In the genomic region with DNA sequence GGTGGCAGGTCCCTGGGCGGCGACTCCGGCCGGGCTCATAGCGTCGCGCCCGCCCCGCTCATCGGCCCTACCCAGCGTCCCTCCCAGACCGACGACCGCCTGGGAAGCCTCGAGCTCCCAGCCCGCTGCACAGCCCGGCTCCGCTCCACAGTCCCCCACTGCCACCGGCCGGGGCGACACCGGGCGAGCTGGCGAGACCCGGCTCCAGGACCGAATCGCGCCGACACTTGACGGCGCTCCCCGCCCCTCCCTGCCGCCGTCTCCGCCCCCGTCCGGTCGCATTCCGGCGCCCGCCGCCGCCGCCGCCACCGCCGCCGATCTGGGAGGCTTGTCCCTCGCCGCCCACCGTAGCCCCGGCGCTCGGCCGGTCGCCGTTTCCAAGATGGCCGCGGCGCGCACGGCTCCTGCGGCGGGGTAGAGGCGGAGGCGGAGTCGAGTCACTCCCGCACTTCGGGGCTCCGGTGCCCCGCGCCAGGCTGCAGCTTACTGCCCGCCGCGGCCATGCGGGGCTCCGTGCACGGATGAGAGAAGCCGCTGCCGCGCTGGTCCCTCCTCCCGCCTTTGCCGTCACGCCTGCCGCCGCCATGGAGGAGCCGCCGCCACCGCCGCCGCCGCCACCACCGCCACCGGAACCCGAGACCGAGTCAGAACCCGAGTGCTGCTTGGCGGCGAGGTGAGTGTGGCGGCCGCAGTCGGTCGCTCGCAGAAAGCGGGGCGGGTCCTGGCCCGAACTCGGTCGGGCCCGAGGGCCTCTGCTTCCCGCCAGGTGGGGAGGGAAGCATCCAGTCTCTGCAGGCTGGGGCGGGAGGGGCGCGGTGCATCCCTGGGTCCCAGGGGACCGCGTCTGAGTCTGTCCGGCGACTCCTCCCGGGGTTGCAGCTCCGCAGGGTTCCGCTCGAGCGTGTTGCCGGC, we compare ENCODE assay signal across 8 cellular contexts. TPM values are rescaled to one million over a fixed set of nuclear protein-coding genes. Genes with fewer than 3 reads are reported as not detected.
A peak's percentile ranks its signal among the peaks of the same experiment; 100 is the strongest.
DNase-seq lines count a peak whose midpoint lies in the region; ATAC-seq and TF ChIP-seq lines count a peak whose summit lies in the region.

MAP3K4 (plus strand) TSS at position 359 of the 912 bp plus-strand sequence; CDS start at position 522, 163 bp downstream.

- peak within 1 kb of the TSS; percentile 88 for H3K4me3 ChIP-seq in HUES48 (ENCODE audit: low read depth, low read length)
- peak within 1 kb of the TSS; percentile 71 to 97 (median 74) for H3K4me3 ChIP-seq in fibroblast of lung (replicated peaks in 1 of 4; ENCODE audit: control extremely low read depth in 1 of 4, insufficient read depth in 1 of 4, low read depth in 3 of 4, low read length in 4 of 4)

- intact Hi-C loops in activated T-helper 1 cell treated with anti-CD3 and anti-CD28 coated beads, Interleukin-12 subunit alpha, Interleukin-12 subunit beta, Interleukin-2, Interleukin-4 antibody, amounts not matched to agents 30 ng/mL and 10 ng/mL and 1 ng/mL, durations not matched to agents 14 hours and 24 hours and 36 hours (cut with micrococcal nuclease) = loop anchor here (1.0 to 10.0 kb wide), 9 partner anchors 61 to 1736 kb away; partner anchors contain the start of genes PACRG and PRKN
- intact Hi-C loops in natural killer cell (cut with micrococcal nuclease) = loop anchor here (1.0 to 5.0 kb wide), 2 partner anchors 251 to 381 kb away; no protein-coding TSS in a partner anchor

- peak within 1 kb of the TSS; percentile 92 for H3K27ac ChIP-seq in HUES48 (ENCODE audit: low read depth, low read length)
- peak within 1 kb of the TSS; percentile 87 for H3K27ac ChIP-seq in fibroblast of lung (ENCODE audit: insufficient read depth, low read length)

- H3K4me1 Mint-ChIP-seq in activated T-helper 1 cell treated with anti-CD3 and anti-CD28 coated beads, Interleukin-12 subunit alpha, Interleukin-12 subunit beta, Interleukin-2, Interleukin-4 antibody, amounts not matched to agents 30 ng/mL and 10 ng/mL and 1 ng/mL, durations not matched to agents 14 hours and 24 hours and 36 hours (ENCODE audit: low read depth) = peaks cover 21% of the 10 kb centered on the region
- peaks cover 34 to 35% of the 10 kb centered on the region in 2 donors for H3K4me1 Mint-ChIP-seq in natural killer cell

- no peaks in the 10 kb centered on the region for H3K27me3 ChIP-seq in HUES48 (ENCODE audit: control insufficient read depth, insufficient read depth, low read length)
- H3K27me3 ChIP-seq in fibroblast of lung (ENCODE audit: control insufficient read depth, insufficient read depth, low read length) = no peaks in the 10 kb centered on the region

- H3K9me3 Mint-ChIP-seq in activated T-helper 1 cell treated with anti-CD3 and anti-CD28 coated beads, Interleukin-12 subunit alpha, Interleukin-12 subunit beta, Interleukin-2, Interleukin-4 antibody, amounts not matched to agents 30 ng/mL and 10 ng/mL and 1 ng/mL, durations not matched to agents 14 hours and 24 hours and 36 hours = peaks cover 11% of the 10 kb centered on the region
- no peaks in the 10 kb centered on the region for H3K9me3 Mint-ChIP-seq in natural killer cell

- H3K27ac Mint-ChIP-seq in activated T-helper 1 cell treated with anti-CD3 and anti-CD28 coated beads, Interleukin-12 subunit alpha, Interleukin-12 subunit beta, Interleukin-2, Interleukin-4 antibody, amounts not matched to agents 30 ng/mL and 10 ng/mL and 1 ng/mL, durations not matched to agents 14 hours and 24 hours and 36 hours = peak within 1 kb of the TSS; percentile 91
- peak within 1 kb of the TSS; percentile 88 to 94 for H3K27ac Mint-ChIP-seq in natural killer cell

- H3K9ac ChIP-seq in HUES48 (ENCODE audit: low read depth, low read length) (peak within 1 kb of the TSS; percentile 86), fibroblast of lung (ENCODE audit: insufficient read depth, low read length) (peak within 1 kb of the TSS; percentile 78)

- peaks cover 26% of the 10 kb centered on the region for H3K79me2 ChIP-seq in fibroblast of lung (ENCODE audit: control insufficient read depth, insufficient read depth, low read length)

- H3K9me3 ChIP-seq in HUES48 (ENCODE audit: control insufficient read depth, insufficient read depth, low read length) (no peaks in the 10 kb centered on the region), fibroblast of lung (ENCODE audit: control insufficient read depth, insufficient read depth, low read depth, low read length) (no peaks in the 10 kb centered on the region)

- H3K36me3 ChIP-seq in HUES48 (ENCODE audit: control insufficient read depth, insufficient read depth, low read length) (no peaks in the 10 kb centered on the region), fibroblast of lung (ENCODE audit: control insufficient read depth, insufficient read depth, low read length) (no peaks in the 10 kb centered on the region)

- H3K4me1 ChIP-seq in HUES48 (ENCODE audit: control insufficient read depth, insufficient read depth, low read length) = peaks cover 15% of the 10 kb centered on the region
- no peaks in the 10 kb centered on the region for H3K4me1 ChIP-seq in fibroblast of lung (ENCODE audit: control insufficient read depth, extremely low read depth, insufficient read depth, low read length)

- ATAC-seq in GM21390 (IDR thresholded peaks at IDR 0.05; ENCODE audit: unreplicated experiment) = peak; percentile 71
- peak; percentile 71 to 83 (median 78) for ATAC-seq in natural killer cell

- peak within 1 kb of the TSS; percentile 95 for H3K4me3 Mint-ChIP-seq in activated T-helper 1 cell treated with anti-CD3 and anti-CD28 coated beads, Interleukin-12 subunit alpha, Interleukin-12 subunit beta, Interleukin-2, Interleukin-4 antibody, amounts not matched to agents 30 ng/mL and 10 ng/mL and 1 ng/mL, durations not matched to agents 14 hours and 24 hours and 36 hours
- H3K4me3 Mint-ChIP-seq in natural killer cell = peak within 1 kb of the TSS; percentile 99

- peak within 1 kb of the TSS; percentile 76 for H2AFZ ChIP-seq in fibroblast of lung (ENCODE audit: low read length)

- TF ChIP-seq CTCF in fibroblast of lung (conservative IDR thresholded peaks at IDR 0.05 in 1 of 2, IDR thresholded peaks at IDR 0.05 in 1 of 2; ENCODE audit: low read depth in 1 of 2, low read length in 2 of 2) (no peak), natural killer cell (IDR thresholded peaks at IDR 0.05) (no peak)

- peak; percentile 52 for DNase-seq in DMS153 (lab: John Stamatoyannopoulos, UW)
- peak; percentile 67 for DNase-seq in RKO (ENCODE audit: low spot score)
- DNase-seq in activated T-helper 1 cell treated with anti-CD3 and anti-CD28 coated beads, Interleukin-12 subunit alpha, Interleukin-12 subunit beta, Interleukin-2, Interleukin-4 antibody, amounts not matched to agents 30 ng/mL and 10 ng/mL and 1 ng/mL, durations not matched to agents 14 hours and 24 hours and 36 hours (ENCODE audit: low spot score) = peak; percentile 76
- peak; percentile 77 to 82 for DNase-seq in fibroblast of lung (ENCODE audit: low read depth in 2 of 2)
- peak; percentile 79 for DNase-seq in natural killer cell
- DNase-seq in stimulated activated naive CD4-positive, alpha-beta T cell treated with Interleukin-2 at 50 U/mL for 16 hours (lab: John Stamatoyannopoulos, UW) = peak; percentile 81

- H4K20me1 ChIP-seq in fibroblast of lung (ENCODE audit: control insufficient read depth, extremely low read depth, insufficient read depth, low read length) = no peaks in the 10 kb centered on the region

- H3K4me2 ChIP-seq in fibroblast of lung (ENCODE audit: extremely low read depth, insufficient read depth, low read length) = peak within 1 kb of the TSS; percentile 90

- H3K27me3 Mint-ChIP-seq in activated T-helper 1 cell treated with anti-CD3 and anti-CD28 coated beads, Interleukin-12 subunit alpha, Interleukin-12 subunit beta, Interleukin-2, Interleukin-4 antibody, amounts not matched to agents 30 ng/mL and 10 ng/mL and 1 ng/mL, durations not matched to agents 14 hours and 24 hours and 36 hours (ENCODE audit: insufficient read depth) = peaks cover 17% of the 10 kb centered on the region
- peaks cover 2 to 12% of the 10 kb centered on the region in 2 donors for H3K27me3 Mint-ChIP-seq in natural killer cell (ENCODE audit: low read depth in 2 of 2)

- H3K36me3 Mint-ChIP-seq in activated T-helper 1 cell treated with anti-CD3 and anti-CD28 coated beads, Interleukin-12 subunit alpha, Interleukin-12 subunit beta, Interleukin-2, Interleukin-4 antibody, amounts not matched to agents 30 ng/mL and 10 ng/mL and 1 ng/mL, durations not matched to agents 14 hours and 24 hours and 36 hours (ENCODE audit: low read depth) = no peaks in the 10 kb centered on the region
- peaks cover 15% of the 10 kb centered on the region for H3K36me3 Mint-ChIP-seq in natural killer cell

RNA-seq across cellular contexts. Expression of gene MAP3K4, which starts in this region (rescaled TPM):
- total RNA-seq in activated T-helper 1 cell treated with anti-CD3 and anti-CD28 coated beads, Interleukin-12 subunit alpha, Interleukin-12 subunit beta, Interleukin-2, Interleukin-4 antibody, amounts not matched to agents 30 ng/mL and 10 ng/mL and 1 ng/mL, durations not matched to agents 14 hours and 24 hours and 36 hours = 46.3 and 47.0 TPM in 2 replicates
- total RNA-seq in fibroblast of lung (35.2 and 44.4 TPM in 2 replicates), natural killer cell (10 to 100 TPM; 46.5 to 79.9 (median 67.0) TPM)
- polyA plus RNA-seq in fibroblast of lung = 9.1 and 12.7 TPM in 2 replicates
- 8.4 and 10.7 TPM in 2 replicates for polyA plus RNA-seq in fibroblast of lung (2012)
- 9.0 and 9.2 TPM in 2 replicates for polyA minus RNA-seq in fibroblast of lung (ENCODE audit: low replicate concordance)

Comparison
In these comparisons a context has a peak if more than half of its experiments do, and no peak if none do; other contexts are left out.
1. Peak in every context shown above with its lines: DNase-seq, ATAC-seq, H3K4me3 ChIP-seq and H3K27ac ChIP-seq.